ENCODE assay signal across 14 cellular contexts in the genomic region with DNA sequence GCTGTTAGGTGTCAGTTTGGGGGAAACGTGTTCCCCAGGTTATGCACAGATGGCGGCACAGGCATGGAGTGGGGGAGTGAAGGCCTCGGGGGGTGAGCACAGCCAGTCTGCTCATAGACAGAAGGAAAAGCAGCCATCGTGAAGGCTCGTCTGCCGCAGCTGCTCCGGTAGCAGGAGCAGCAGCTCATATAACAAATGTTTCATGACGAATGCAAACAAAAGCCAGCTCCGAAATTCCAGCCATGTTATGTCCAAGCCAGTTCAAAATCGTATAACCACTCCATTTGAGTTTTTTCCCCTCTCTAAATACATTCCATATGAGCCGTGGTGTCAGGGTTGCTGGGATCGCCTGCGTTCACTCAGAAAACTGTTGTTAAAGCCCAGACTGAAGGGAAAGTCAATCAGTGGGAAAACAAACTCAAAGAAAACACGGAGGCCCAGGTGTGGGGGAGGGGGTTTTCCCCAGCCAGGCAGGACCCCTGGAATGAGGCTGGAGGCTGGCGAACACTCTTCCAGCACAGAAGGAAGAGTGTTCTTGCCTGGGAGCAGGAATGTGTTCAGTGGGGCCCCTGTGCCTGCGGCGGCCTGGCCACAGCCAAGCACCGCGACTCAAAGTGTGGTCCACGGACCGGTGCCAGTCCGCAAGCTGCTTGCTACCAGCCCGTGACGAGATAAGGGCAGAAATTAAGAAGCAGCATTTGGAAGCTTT.
A peak's percentile ranks its signal among the peaks of the same experiment; 100 is the strongest.
DNase-seq lines count a peak whose midpoint lies in the region; ATAC-seq, FAIRE-seq and TF ChIP-seq lines count a peak whose summit lies in the region.
"Had no signal": no experiment of that assay in that cellular context is flagged by ENCODE, and none has a peak within 500 bp of the region (broad histone marks: within the 10 kb centered on the region; RNA-seq: fewer than 3 reads in every experiment).

No MANE protein-coding gene starts in this region.

- H3K79me1 ChIP-seq in IMR-90 (ENCODE audit: low read depth in 1 of 2, low read length in 2 of 2), result peaks cover 0 to 2% of the 10 kb centered on the region in 2 experiments; a peak in 1 of 4 replicates

- dilution Hi-C loops in IMR-90 (cut with HindIII; ENCODE audit: low sequenced_read_pairs, unreplicated experiment), result no loop called here

- H2BK120ac ChIP-seq in IMR-90 (ENCODE audit: low read depth, low read length), result peak overlapping the region; percentile 91

- WGBS in A549 (ENCODE audit: missing lambda C conversion rate), result 90% methylated on average over 20 of the region's 24 CpGs
- 33% methylated on average over 3 of the region's 24 CpGs; no CpG with 5 or more reads in 1 of the 2 experiments for WGBS in IMR-90 (ENCODE audit: extremely low coverage in 2 of 2, insufficient read length in 1 of 2), 2 experiments

- peak overlapping the region; percentile 99 for H3K18ac ChIP-seq in IMR-90 (ENCODE audit: low read depth, low read length)

- H4K91ac ChIP-seq in IMR-90 (ENCODE audit: insufficient read depth, low read depth, low read length), result peak overlapping the region; percentile 75

- intact Hi-C loops in IMR-90 (cut with micrococcal nuclease), result loop anchor here (2.0 to 10.0 kb wide), 2 partner anchors 44 to 178 kb away; no protein-coding TSS in a partner anchor
- intact Hi-C loops in left lung (cut with DNase I), result loop anchor here in 1 of 2 donors (10.0 kb wide), 2 partner anchors 398 to 478 kb away; no protein-coding TSS in a partner anchor

- peak overlapping the region; percentile 83 for H2BK5ac ChIP-seq in IMR-90 (ENCODE audit: low read depth, low read length, poor library complexity, severe bottlenecking)

- no peaks in the 10 kb centered on the region for H4K20me1 ChIP-seq in IMR-90 (ENCODE audit: insufficient read depth, low read length)

- H3K36me3 ChIP-seq in IMR-90 (ENCODE audit: control insufficient read depth, insufficient read depth, low read length), result no peaks in the 10 kb centered on the region
- H3K36me3 ChIP-seq in muscle layer of duodenum (ENCODE audit: control insufficient read depth in 1 of 2, insufficient read depth in 2 of 2, low read length in 2 of 2), result peaks cover 4 to 5% of the 10 kb centered on the region in 2 donors
- no peaks in the 10 kb centered on the region for H3K36me3 ChIP-seq in left lung
- H3K36me3 ChIP-seq: heart right ventricle, right atrium auricular region, tibial artery had no signal

- H2AK5ac ChIP-seq in IMR-90 (ENCODE audit: low read depth, low read length), result peak overlapping the region; percentile 86

- H3K4ac ChIP-seq in IMR-90 (ENCODE audit: low read depth, low read length), result peak overlapping the region; percentile 91

- TF ChIP-seq POLR2A in A549 (IDR thresholded peaks at IDR 0.05; ENCODE audit: low read length) (no peak), IMR-90 (IDR thresholded peaks at IDR 0.05; ENCODE audit: low read depth, low read length) (no peak)

- peak overlapping the region; percentile 97 to 100; a peak in 4 of 6 replicates for H3K27ac ChIP-seq in A549
- H3K27ac ChIP-seq in IMR-90 (ENCODE audit: insufficient read depth, low read length), result peak overlapping the region; percentile 94
- H3K27ac ChIP-seq in muscle layer of duodenum (ENCODE audit: low read length), result no peak overlapping the region
- H3K27ac ChIP-seq in left lung, result no peak overlapping the region
- H3K27ac ChIP-seq: heart right ventricle, right atrium auricular region, tibial artery had no signal

- no peak overlapping the region for H2AK9ac ChIP-seq in IMR-90 (replicated peaks; ENCODE audit: low read depth, low read length, poor library complexity)

- peak overlapping the region; percentile 82; the same call in 1 of the 2 replicates for H3K23ac ChIP-seq in IMR-90 (ENCODE audit: low read depth, low read length)

- H4K5ac ChIP-seq in IMR-90 (ENCODE audit: low read depth, low read length), result peak overlapping the region; percentile 95

- peak overlapping the region; percentile 87 for H2BK20ac ChIP-seq in IMR-90 (ENCODE audit: low read depth, low read length)

- in situ Hi-C loops in IMR-90 (cut with MboI; ENCODE audit: low sequenced_read_pairs), result no loop called here

- peak overlapping the region; percentile 56 for H3K9ac ChIP-seq in IMR-90 (ENCODE audit: low read depth, low read length)

- no peaks in the 10 kb centered on the region for H3K9me3 ChIP-seq in A549
- no peaks in the 10 kb centered on the region for H3K9me3 ChIP-seq in IMR-90 (ENCODE audit: control insufficient read depth, insufficient read depth, low read length)
- H3K9me3 ChIP-seq in muscle layer of duodenum (ENCODE audit: control insufficient read depth in 1 of 2, low read length in 2 of 2), result no peaks in the 10 kb centered on the region
- H3K9me3 ChIP-seq in left lung, result no peaks in the 10 kb centered on the region
- H3K9me3 ChIP-seq: heart right ventricle, right atrium auricular region, tibial artery had no signal

- H3K4me2 ChIP-seq in A549, result no peak overlapping the region
- peak overlapping the region; percentile 95 for H3K4me2 ChIP-seq in IMR-90 (ENCODE audit: low read depth, low read length)

- no peak for ATAC-seq in A549
- peak; percentile 70 for ATAC-seq in IMR-90 (ENCODE audit: low read depth)
- no peak for ATAC-seq in left lung
- no peak for ATAC-seq in HG03175 (IDR thresholded peaks at IDR 0.05; ENCODE audit: unreplicated experiment)
- ATAC-seq in GM18861 (IDR thresholded peaks at IDR 0.05; ENCODE audit: unreplicated experiment), result no peak
- ATAC-seq: heart right ventricle had no signal

- no TSS peak for BruUV-seq in IMR-90 (replicated peaks; lab: Mats Ljungman, UMichigan)

- peak overlapping the region; percentile 3 to 90 for H4K8ac ChIP-seq in IMR-90 (ENCODE audit: low read depth in 2 of 2, low read length in 2 of 2)

- no peak overlapping the region for H3K4me3 ChIP-seq in A549
- peak overlapping the region; percentile 6; the same call in 1 of the 2 replicates for H3K4me3 ChIP-seq in IMR-90 (ENCODE audit: insufficient read depth, low read depth, low read length)
- H3K4me3 ChIP-seq in muscle layer of duodenum (ENCODE audit: low read depth in 1 of 2, low read length in 2 of 2), result peak overlapping the region; percentile 1 to 37
- no peak overlapping the region for H3K4me3 ChIP-seq in left lung
- H3K4me3 ChIP-seq: dorsolateral prefrontal cortex, heart right ventricle, right atrium auricular region, tibial artery had no signal

- no peak for TF ChIP-seq CTCF in A549 (IDR thresholded peaks at IDR 0.05)
- TF ChIP-seq CTCF in IMR-90 (conservative IDR thresholded peaks at IDR 0.05; ENCODE audit: low read depth, low read length), result no peak
- TF ChIP-seq CTCF in left lung (IDR thresholded peaks at IDR 0.05), result no peak

- peak overlapping the region; percentile 87 for H2AFZ ChIP-seq in IMR-90 (replicated peaks; ENCODE audit: low read length, poor library complexity)

- TF ChIP-seq EP300 in A549 (IDR thresholded peaks at IDR 0.05), result no peak

- no peak for DNase-seq in A549 (ENCODE audit: low read depth in 1 of 2, low spot score in 1 of 2)
- peak; percentile 89 for DNase-seq in IMR-90
- DNase-seq in ecto neural progenitor cell (ENCODE audit: low spot score), result peak; percentile 53
- no peak for DNase-seq in left lung
- DNase-seq in stimulated activated CD4-positive, alpha-beta T cell treated with anti-CD3 and anti-CD28 coated beads, Interleukin-4, amount 100 ng/mL, for 24 hours, result no peak
- DNase-seq: activated CD4-positive, alpha-beta T cell treated with anti-CD3 and anti-CD28 coated beads, Interleukin-2, amount 50 U/mL, for 4 hours; heart right ventricle; tibial artery had no signal

- H3K27me3 ChIP-seq in IMR-90 (ENCODE audit: control insufficient read depth, insufficient read depth, low read length) (no peaks in the 10 kb centered on the region), muscle layer of duodenum (ENCODE audit: low read depth, low read length) (no peaks in the 10 kb centered on the region), left lung (no peaks in the 10 kb centered on the region)
- H3K27me3 ChIP-seq: dorsolateral prefrontal cortex, right atrium auricular region, tibial artery had no signal

- H3K14ac ChIP-seq in IMR-90 (replicated peaks; ENCODE audit: low read depth, low read length), result peak overlapping the region; percentile 89

- peak overlapping the region; percentile 66; the same call in 2 of the 3 replicates for H2BK15ac ChIP-seq in IMR-90 (ENCODE audit: low read depth, low read length)

- peaks cover 11% of the 10 kb centered on the region for H3K9me1 ChIP-seq in IMR-90 (ENCODE audit: insufficient read depth, low read length)

- TF ChIP-seq RAD21 in A549 (conservative IDR thresholded peaks at IDR 0.05 in 1 of 2, IDR thresholded peaks at IDR 0.05 in 1 of 2) (no peak), IMR-90 (IDR thresholded peaks at IDR 0.05; ENCODE audit: low read length) (no peak)

- CTCF ChIA-PET in A549 (lab: Yijun Ruan, JAX) (interaction anchor here (1.0 to 1.2 kb wide), 3 partner anchors 8 to 395 kb away, joined by 3 to 4 read pairs (median 3); no protein-coding TSS in a partner anchor), IMR-90 (lab: Yijun Ruan, JAX) (interaction anchor here (0.8 kb wide), 1 partner anchor 395 kb away, joined by 6 read pairs; no protein-coding TSS in a partner anchor)

- POLR2A ChIA-PET in A549 (lab: Yijun Ruan, JAX) (no interaction called here), IMR-90 (lab: Charles Lee; ENCODE audit: unreplicated experiment) (no interaction called here)

- peak overlapping the region; percentile 28; the same call in 1 of the 2 replicates for H3K56ac ChIP-seq in IMR-90 (ENCODE audit: extremely low read depth, insufficient read depth, low read length)

- peaks cover 18% of the 10 kb centered on the region for H3K4me1 ChIP-seq in A549
- H3K4me1 ChIP-seq in IMR-90 (ENCODE audit: control insufficient read depth, insufficient read depth, low read length), result peaks cover 22% of the 10 kb centered on the region
- H3K4me1 ChIP-seq in muscle layer of duodenum (ENCODE audit: control insufficient read depth in 1 of 2, insufficient read depth in 2 of 2, low read length in 2 of 2), result peaks cover 0 to 8% of the 10 kb centered on the region in 2 donors
- H3K4me1 ChIP-seq in left lung, result no peaks in the 10 kb centered on the region
- H3K4me1 ChIP-seq: right atrium auricular region had no signal

- no peak for FAIRE-seq in A549 (lab: Jason Lieb, UNC)
- FAIRE-seq: G401.6 had no signal

TF ChIP-seq in A549, 52 proteins besides CTCF, POLR2A, EP300 and RAD21 (continues in another document):
- TF ChIP-seq MAZ (IDR thresholded peaks at IDR 0.05; ENCODE audit: borderline replicate concordance, low read depth, low read length), result no peak

TF ChIP-seq in IMR-90, 13 proteins besides CTCF, POLR2A, EP300 and RAD21 (continues in another document):
- TF ChIP-seq BHLHE40 (IDR thresholded peaks at IDR 0.05; ENCODE audit: low read depth, low read length) (no peak), RCOR1 (IDR thresholded peaks at IDR 0.05; ENCODE audit: insufficient replicate concordance, low read length) (no peak), RFX5 (IDR thresholded peaks at IDR 0.05; ENCODE audit: low read depth, low read length) (no peak), NFE2L2 (IDR thresholded peaks at IDR 0.05; ENCODE audit: low read depth, low read length) (no peak)

Comparison
In these comparisons a context has a peak if more than half of its experiments do, and no peak if none do; other contexts are left out.
1. DNase-seq: peak in IMR-90 (single experiment) and ecto neural progenitor cell (single experiment); none in A549 (0 of 2), left lung (0 of 2) and stimulated activated CD4-positive, alpha-beta T cell treated with anti-CD3 and anti-CD28 coated beads, Interleukin-4, amount 100 ng/mL, for 24 hours (single experiment).
2. H3K27ac ChIP-seq: peak in A549 (2 of 2) and IMR-90 (single experiment); none in muscle layer of duodenum (single experiment) and left lung (0 of 2).
3. H3K4me3 ChIP-seq: peak in IMR-90 (single experiment) and muscle layer of duodenum (2 of 2); none in A549 (single experiment) and left lung (0 of 2).